In the genomic region with DNA sequence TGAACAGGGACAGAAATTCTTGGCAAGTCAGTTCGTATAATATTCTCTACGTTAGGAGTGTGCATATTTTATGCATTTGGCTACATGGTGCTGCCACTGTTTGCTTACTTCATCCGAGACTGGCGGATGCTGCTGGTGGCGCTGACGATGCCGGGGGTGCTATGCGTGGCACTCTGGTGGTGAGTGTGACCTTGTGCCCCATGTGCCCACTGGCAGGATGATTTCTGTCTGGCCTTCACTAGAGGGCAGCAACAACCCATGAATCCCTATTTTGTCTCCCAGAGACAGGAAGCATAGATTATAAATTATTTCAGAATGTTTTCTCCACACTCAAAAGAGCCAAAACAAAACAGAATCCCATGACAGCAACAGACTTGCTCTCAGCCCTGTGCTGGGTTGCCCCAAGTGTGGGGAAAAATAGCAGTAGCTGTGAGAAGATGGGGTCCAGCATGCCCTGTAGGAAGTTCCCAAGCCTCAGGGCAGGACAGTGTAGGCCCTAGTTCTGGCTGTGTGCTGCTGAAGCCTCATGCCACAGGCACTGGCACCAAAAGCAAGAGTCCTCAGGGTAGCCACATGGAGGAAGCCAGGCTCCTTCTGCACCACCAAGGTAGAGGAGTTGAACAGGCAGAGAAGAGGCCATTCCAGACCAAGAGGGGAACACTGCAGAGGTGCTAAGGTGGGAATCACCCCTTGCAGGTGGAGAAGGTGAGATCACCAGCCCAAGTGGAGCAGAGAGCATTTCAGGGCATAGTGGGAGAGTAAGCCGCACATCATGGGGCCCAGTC, we compare ENCODE assay signal across 8 cellular contexts. TPM values are rescaled to one million over a fixed set of nuclear protein-coding genes. Genes with fewer than 3 reads are reported as not detected.
DNase-seq lines count a peak whose midpoint lies in the region; ATAC-seq lines count a peak whose summit lies in the region.

No MANE protein-coding gene starts in this region.

- peak; percentile 39 for ATAC-seq in GM18502 (IDR thresholded peaks at IDR 0.05; ENCODE audit: poor library complexity, unreplicated experiment)

- DNase-seq in AG08395 (ENCODE audit: low spot score) (peak; percentile 83), NCI-H1694 treated with DMSO at 0.1 percent for 48 hours (lab: John Stamatoyannopoulos, UW) (peak; percentile 47), dedifferentiated amniotic fluid mesenchymal stem cell (ENCODE audit: extremely low spot score) (peak; percentile 73), medulla oblongata (ENCODE audit: extremely low spot score) (peak; percentile 85), posterior vena cava (ENCODE audit: low spot score) (no peak)
- DNase-seq in activated CD4-positive, alpha-beta T cell treated with anti-CD3 and anti-CD28 coated beads, Interleukin-2, amount 10 ng/mL, durations not matched to agents 24 days and 14 days = peak; percentile 90
- peak; percentile 39 to 43 for DNase-seq in stimulated activated CD8-positive, alpha-beta memory T cell treated with anti-CD3 and anti-CD28 coated beads, Interleukin-15, amount 100 ng/mL, for 48 hours (ENCODE audit: low read depth in 2 of 2)

- no peak overlapping the region for H3K4me3 Mint-ChIP-seq in activated CD4-positive, alpha-beta T cell treated with anti-CD3 and anti-CD28 coated beads, Interleukin-2, amount 10 ng/mL, durations not matched to agents 24 days and 14 days

- H3K27me3 Mint-ChIP-seq in activated CD4-positive, alpha-beta T cell treated with anti-CD3 and anti-CD28 coated beads, Interleukin-2, amount 10 ng/mL, durations not matched to agents 24 days and 14 days = no peaks in the 10 kb centered on the region

- H3K27ac Mint-ChIP-seq in activated CD4-positive, alpha-beta T cell treated with anti-CD3 and anti-CD28 coated beads, Interleukin-2, amount 10 ng/mL, durations not matched to agents 24 days and 14 days = peak overlapping the region; percentile 57

- no peaks in the 10 kb centered on the region for H3K9me3 Mint-ChIP-seq in activated CD4-positive, alpha-beta T cell treated with anti-CD3 and anti-CD28 coated beads, Interleukin-2, amount 10 ng/mL, durations not matched to agents 24 days and 14 days

- H3K4me1 Mint-ChIP-seq in activated CD4-positive, alpha-beta T cell treated with anti-CD3 and anti-CD28 coated beads, Interleukin-2, amount 10 ng/mL, durations not matched to agents 24 days and 14 days = peaks cover 45% of the 10 kb centered on the region

- peaks cover 3% of the 10 kb centered on the region for H3K36me3 Mint-ChIP-seq in activated CD4-positive, alpha-beta T cell treated with anti-CD3 and anti-CD28 coated beads, Interleukin-2, amount 10 ng/mL, durations not matched to agents 24 days and 14 days (ENCODE audit: low read depth)

- intact Hi-C loops in activated CD4-positive, alpha-beta T cell treated with anti-CD3 and anti-CD28 coated beads, Interleukin-2, amount 10 ng/mL, durations not matched to agents 24 days and 14 days (cut with micrococcal nuclease) = loop anchor here (1.0 to 5.0 kb wide), 8 partner anchors 26 to 498 kb away; partner anchors contain the start of gene KIF3A
- intact Hi-C loops in posterior vena cava (cut with DNase I) = loop anchor here (2.0 to 10.0 kb wide), 2 partner anchors 109 to 115 kb away; partner anchors contain the start of gene IRF1 (in 1 of the 2)

RNA-seq across cellular contexts. Expression of gene SLC22A5, which starts 16.0 kb away (rescaled TPM):
- 4.9 and 5.5 TPM in 2 replicates for total RNA-seq in activated CD4-positive, alpha-beta T cell treated with anti-CD3 and anti-CD28 coated beads, Interleukin-2, amount 10 ng/mL, durations not matched to agents 24 days and 14 days
- 1 to 10 TPM; 7.4 to 9.6 TPM for total RNA-seq in posterior vena cava
